11 cellular contexts compared by ENCODE assay signal in genomic region chr15:96353378-96353930, GRCh38. TPM values are rescaled to one million over a fixed set of nuclear protein-coding genes. Genes with fewer than 3 reads are reported as not detected.
DNase-seq lines count a peak whose midpoint lies in the region; ATAC-seq and TF ChIP-seq lines count a peak whose summit lies in the region.
"Had no signal": no experiment of that assay in that cellular context is flagged by ENCODE, and none has a peak within 500 bp of the region (broad histone marks: within the 10 kb centered on the region; RNA-seq: fewer than 3 reads in every experiment).

No MANE protein-coding gene starts in this region.

- H3K9me3 ChIP-seq in WERI-Rb-1 (ENCODE audit: severe bottlenecking), result peaks cover 2% of the 10 kb centered on the region

- peaks cover 20% of the 10 kb centered on the region for H3K4me1 Mint-ChIP-seq in activated T-helper 1 cell treated with anti-CD3 and anti-CD28 coated beads, Interleukin-12 subunit alpha, Interleukin-12 subunit beta, Interleukin-2, Interleukin-4 antibody, amounts not matched to agents 30 ng/mL and 10 ng/mL and 1 ng/mL, durations not matched to agents 14 hours and 24 hours and 36 hours (ENCODE audit: low read depth)
- peaks cover 25% of the 10 kb centered on the region for H3K4me1 Mint-ChIP-seq in progenitor cell of endocrine pancreas (ENCODE audit: low read depth)

- no peaks in the 10 kb centered on the region for H3K36me3 ChIP-seq in WERI-Rb-1

- peak overlapping the region; percentile 62 for H3K4me3 ChIP-seq in AG04449 (ENCODE audit: low read depth, low read length)
- H3K4me3 ChIP-seq in fibroblast of the aortic adventitia (ENCODE audit: low read depth, low read length), result peak overlapping the region; percentile 75
- no peak overlapping the region for H3K4me3 ChIP-seq in WERI-Rb-1 (ENCODE audit: low read depth, low read length)

- no peak overlapping the region for H3K27ac ChIP-seq in WERI-Rb-1
- H3K27ac ChIP-seq: C4-2B had no signal

- POLR2A ChIA-PET in AG04449 (lab: Yijun Ruan, JAX), result interaction anchor here (1.0 kb wide), 1 partner anchor 18 kb away, joined by 3 read pairs; no protein-coding TSS in a partner anchor

- intact Hi-C loops in activated T-helper 1 cell treated with anti-CD3 and anti-CD28 coated beads, Interleukin-12 subunit alpha, Interleukin-12 subunit beta, Interleukin-2, Interleukin-4 antibody, amounts not matched to agents 30 ng/mL and 10 ng/mL and 1 ng/mL, durations not matched to agents 14 hours and 24 hours and 36 hours (cut with micrococcal nuclease), result loop anchor here (10.0 kb wide), 2 partner anchors 299 to 541 kb away; no protein-coding TSS in a partner anchor

- CTCF ChIA-PET in AG04449 (lab: Yijun Ruan, JAX), result interaction anchor here (1.2 to 7.5 kb wide), 7 partner anchors 10 to 1094 kb away, joined by 3 to 127 read pairs (median 10); no protein-coding TSS in a partner anchor

- TF ChIP-seq CTCF in AG04449 (IDR thresholded peaks at IDR 0.05; ENCODE audit: insufficient read depth, low read length, missing control alignments) (no peak), fibroblast of the aortic adventitia (IDR thresholded peaks at IDR 0.05; ENCODE audit: insufficient read depth, low read length) (no peak), progenitor cell of endocrine pancreas (IDR thresholded peaks at IDR 0.05; ENCODE audit: unreplicated experiment) (no peak), WERI-Rb-1 (IDR thresholded peaks at IDR 0.05; ENCODE audit: low read depth, low read length) (no peak)

- peaks cover 71% of the 10 kb centered on the region for H3K27me3 Mint-ChIP-seq in activated T-helper 1 cell treated with anti-CD3 and anti-CD28 coated beads, Interleukin-12 subunit alpha, Interleukin-12 subunit beta, Interleukin-2, Interleukin-4 antibody, amounts not matched to agents 30 ng/mL and 10 ng/mL and 1 ng/mL, durations not matched to agents 14 hours and 24 hours and 36 hours (ENCODE audit: insufficient read depth)
- H3K27me3 Mint-ChIP-seq in progenitor cell of endocrine pancreas, result peaks cover 65% of the 10 kb centered on the region

- peaks cover 94% of the 10 kb centered on the region for H3K27me3 ChIP-seq in WERI-Rb-1 (ENCODE audit: insufficient read depth, low read depth, severe bottlenecking)

- peak overlapping the region; percentile 42 for H3K27ac Mint-ChIP-seq in activated T-helper 1 cell treated with anti-CD3 and anti-CD28 coated beads, Interleukin-12 subunit alpha, Interleukin-12 subunit beta, Interleukin-2, Interleukin-4 antibody, amounts not matched to agents 30 ng/mL and 10 ng/mL and 1 ng/mL, durations not matched to agents 14 hours and 24 hours and 36 hours
- H3K27ac Mint-ChIP-seq in progenitor cell of endocrine pancreas, result no peak overlapping the region

- DNase-seq in AG04449 (ENCODE audit: low read depth, low spot score), result no peak
- no peak for DNase-seq in activated T-helper 1 cell treated with anti-CD3 and anti-CD28 coated beads, Interleukin-12 subunit alpha, Interleukin-12 subunit beta, Interleukin-2, Interleukin-4 antibody, amounts not matched to agents 30 ng/mL and 10 ng/mL and 1 ng/mL, durations not matched to agents 14 hours and 24 hours and 36 hours (ENCODE audit: low spot score)
- DNase-seq in fibroblast of the aortic adventitia (ENCODE audit: low read depth), result no peak
- DNase-seq in progenitor cell of endocrine pancreas (ENCODE audit: low spot score, unreplicated experiment), result no peak
- DNase-seq in WERI-Rb-1, result no peak
- DNase-seq in T-helper 1 cell, result no peak
- DNase-seq: NCI-H1092; NK-92 treated with Interleukin-12 subunit alpha and Interleukin-12 subunit beta, amount 100 ng/mL, for 24 hours had no signal

- peaks cover 6% of the 10 kb centered on the region for H3K36me3 Mint-ChIP-seq in activated T-helper 1 cell treated with anti-CD3 and anti-CD28 coated beads, Interleukin-12 subunit alpha, Interleukin-12 subunit beta, Interleukin-2, Interleukin-4 antibody, amounts not matched to agents 30 ng/mL and 10 ng/mL and 1 ng/mL, durations not matched to agents 14 hours and 24 hours and 36 hours (ENCODE audit: low read depth)
- peaks cover 3% of the 10 kb centered on the region for H3K36me3 Mint-ChIP-seq in progenitor cell of endocrine pancreas (ENCODE audit: insufficient read depth)

- H3K9me3 Mint-ChIP-seq in activated T-helper 1 cell treated with anti-CD3 and anti-CD28 coated beads, Interleukin-12 subunit alpha, Interleukin-12 subunit beta, Interleukin-2, Interleukin-4 antibody, amounts not matched to agents 30 ng/mL and 10 ng/mL and 1 ng/mL, durations not matched to agents 14 hours and 24 hours and 36 hours, result peaks cover 4% of the 10 kb centered on the region
- no peaks in the 10 kb centered on the region for H3K9me3 Mint-ChIP-seq in progenitor cell of endocrine pancreas (ENCODE audit: low read depth)

- no peak for ATAC-seq in GM18511 (IDR thresholded peaks at IDR 0.05; ENCODE audit: unreplicated experiment)
- no peak for ATAC-seq in GM18520 (IDR thresholded peaks at IDR 0.05; ENCODE audit: unreplicated experiment)

- no peak overlapping the region for H3K4me3 Mint-ChIP-seq in activated T-helper 1 cell treated with anti-CD3 and anti-CD28 coated beads, Interleukin-12 subunit alpha, Interleukin-12 subunit beta, Interleukin-2, Interleukin-4 antibody, amounts not matched to agents 30 ng/mL and 10 ng/mL and 1 ng/mL, durations not matched to agents 14 hours and 24 hours and 36 hours
- H3K4me3 Mint-ChIP-seq in progenitor cell of endocrine pancreas (ENCODE audit: low read depth), result peak overlapping the region; percentile 50

RNA-seq across cellular contexts. Expression of gene NR2F2, which starts 23.0 kb away (rescaled TPM):
- not detected in 2 replicates for total RNA-seq in activated T-helper 1 cell treated with anti-CD3 and anti-CD28 coated beads, Interleukin-12 subunit alpha, Interleukin-12 subunit beta, Interleukin-2, Interleukin-4 antibody, amounts not matched to agents 30 ng/mL and 10 ng/mL and 1 ng/mL, durations not matched to agents 14 hours and 24 hours and 36 hours
- total RNA-seq in fibroblast of the aortic adventitia (ENCODE audit: low replicate concordance), result 15.5 and 20.2 TPM in 2 replicates
- total RNA-seq in progenitor cell of endocrine pancreas, result 40.3 and 48.6 TPM in 2 replicates

Comparison
In these comparisons a context has a peak if more than half of its experiments do, and no peak if none do; other contexts are left out.
1. RNA of gene NR2F2, which starts 23.0 kb away (total RNA-seq): 40.3 to 48.6 TPM in progenitor cell of endocrine pancreas and 15.5 to 20.2 TPM in fibroblast of the aortic adventitia; not detected in activated T-helper 1 cell treated with anti-CD3 and anti-CD28 coated beads, Interleukin-12 subunit alpha, Interleukin-12 subunit beta, Interleukin-2, Interleukin-4 antibody, amounts not matched to agents 30 ng/mL and 10 ng/mL and 1 ng/mL, durations not matched to agents 14 hours and 24 hours and 36 hours; every median in the first group is over 10 times any median in the second.